In genomic region chr5:43895876-43896275, GRCh38 we compare ENCODE assay signal across 8 cellular contexts.
"Had no signal": no experiment of that assay in that cellular context is flagged by ENCODE, and none has a peak within 500 bp of the region (broad histone marks: within the 10 kb centered on the region; RNA-seq: fewer than 3 reads in every experiment).

No MANE protein-coding gene starts in this region.

- H3K27me3 Mint-ChIP-seq: IgD-negative memory B cell had no signal

- DNase-seq: GM23248, GOT3, H7, HFFc6, KBM-7 had no signal

- H3K4me3 Mint-ChIP-seq: HFFc6, IgD-negative memory B cell had no signal

- H3K36me3 ChIP-seq: HAP-1 had no signal

- H3K27ac ChIP-seq: GM23248, HL-60 had no signal

- H3K36me3 Mint-ChIP-seq: IgD-negative memory B cell had no signal

- H2AFZ ChIP-seq: GM23248 had no signal

- H3K27ac Mint-ChIP-seq: HFFc6, IgD-negative memory B cell had no signal

- H3K4me3 ChIP-seq: GM23248, HAP-1 had no signal

- H3K9me3 ChIP-seq: HAP-1 had no signal

- H3K4me1 Mint-ChIP-seq: IgD-negative memory B cell had no signal

- H3K4me1 ChIP-seq: HAP-1 had no signal

- H3K9ac ChIP-seq: GM23248 had no signal
